17 cellular contexts compared by ENCODE assay signal in the genomic region with DNA sequence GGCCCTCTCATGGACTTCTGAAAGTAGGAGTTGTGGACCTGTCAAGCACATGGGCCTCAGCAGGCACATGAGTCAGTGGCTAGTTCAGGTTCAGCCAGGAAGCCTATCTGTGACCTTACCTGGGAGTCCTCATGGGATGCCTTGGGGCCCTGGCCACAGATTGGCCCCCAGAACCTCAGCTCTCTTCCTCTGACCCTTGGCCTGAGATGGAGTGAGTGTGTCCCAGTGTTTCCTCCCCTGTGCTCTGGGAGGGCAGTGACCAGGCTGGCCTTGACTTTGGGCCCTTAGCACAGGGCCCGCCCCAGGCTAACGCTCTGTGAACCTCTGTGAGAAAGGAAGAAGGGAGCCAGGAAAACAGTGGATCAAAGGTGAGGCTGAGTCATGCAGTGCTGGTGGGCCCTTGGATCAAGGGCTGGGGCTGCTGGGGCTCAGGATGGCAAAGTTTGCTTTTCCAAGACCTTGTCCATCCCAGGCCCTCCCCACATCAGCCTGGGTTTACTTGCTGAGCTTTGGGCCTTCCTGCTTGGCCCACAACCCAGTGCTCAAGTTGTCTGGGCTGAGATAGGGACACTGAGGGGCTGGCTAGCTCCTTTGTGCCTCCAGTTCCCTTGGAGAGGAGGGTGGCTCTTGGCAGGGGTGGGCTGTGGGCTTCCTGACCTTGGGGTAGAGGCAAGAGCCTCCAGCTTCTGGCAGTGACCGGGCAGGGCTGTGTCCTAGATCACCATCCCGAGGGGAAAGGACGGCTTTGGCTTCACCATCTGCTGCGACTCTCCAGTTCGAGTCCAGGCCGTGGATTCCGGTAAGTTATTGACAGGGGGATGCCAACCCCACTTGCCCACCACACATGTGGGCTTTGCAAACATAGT. TPM values are rescaled to one million over a fixed set of nuclear protein-coding genes. Genes with fewer than 3 reads are reported as not detected.
DNase-seq lines count a peak whose midpoint lies in the region; ATAC-seq, FAIRE-seq and TF ChIP-seq lines count a peak whose summit lies in the region.
"Had no signal": no experiment of that assay in that cellular context is flagged by ENCODE, and none has a peak within 500 bp of the region (broad histone marks: within the 10 kb centered on the region; RNA-seq: fewer than 3 reads in every experiment).

No MANE protein-coding gene starts in this region.

- H3K9me1 ChIP-seq in endothelial cell of umbilical vein (replicated peaks; ENCODE audit: control insufficient read depth, extremely low read depth, insufficient read depth, low read length) = no peaks in the 10 kb centered on the region

- H3K9me3 ChIP-seq in right atrium auricular region (no peaks in the 10 kb centered on the region), endothelial cell of umbilical vein (replicated peaks; ENCODE audit: control insufficient read depth, insufficient read depth, low read length) (no peaks in the 10 kb centered on the region), upper lobe of right lung (no peaks in the 10 kb centered on the region)
- H3K9me3 ChIP-seq: gastrocnemius medialis had no signal

- peaks cover 5% of the 10 kb centered on the region for H3K27me3 Mint-ChIP-seq in nephron (ENCODE audit: low read depth)

- H3K36me3 Mint-ChIP-seq in nephron (ENCODE audit: low read depth) = no peaks in the 10 kb centered on the region
- H3K36me3 Mint-ChIP-seq: natural killer cell had no signal

- TF ChIP-seq POLR2A in endothelial cell of umbilical vein (IDR thresholded peaks at IDR 0.05; ENCODE audit: low read depth, low read length) = no peak

- CTCF ChIA-PET in endothelial cell of umbilical vein (lab: Charles Lee) = interaction anchor here (0.8 to 5.6 kb wide), 10 partner anchors 9 to 152 kb away, joined by 3 to 58 read pairs (median 4); no protein-coding TSS in a partner anchor

- dilution Hi-C loops in endothelial cell of umbilical vein (cut with MboI; ENCODE audit: extremely low pct_ligation_motif_present, low sequenced_read_pairs) = no loop called here

- DNase-seq in right atrium auricular region (ENCODE audit: low spot score) = no peak
- DNase-seq in cardiac septum (ENCODE audit: low spot score) = no peak
- peak; percentile 87 for DNase-seq in endothelial cell of umbilical vein (ENCODE audit: low read depth, low spot score)
- no peak for DNase-seq in upper lobe of right lung
- no peak for DNase-seq in SW480 (ENCODE audit: low spot score)
- DNase-seq: activated CD4-positive, alpha-beta T cell treated with anti-CD3 and anti-CD28 coated beads for 4 hours; activated T-cell treated with anti-CD3 and anti-CD28 coated beads, Interleukin-2, amount 50 U/mL, for 4 hours; amniotic stem cell; effector CD4-positive, alpha-beta T cell; gastrocnemius medialis; natural killer cell; NCI-H748 treated with DMSO at 0.1 percent for 48 hours had no signal

- peaks cover 44% of the 10 kb centered on the region for H3K36me3 ChIP-seq in right atrium auricular region
- H3K36me3 ChIP-seq in endothelial cell of umbilical vein (ENCODE audit: control insufficient read depth in 2 of 2, extremely low read depth in 1 of 2, insufficient read depth in 2 of 2, low read length in 2 of 2) = peaks cover 28 to 41% of the 10 kb centered on the region in 2 experiments
- H3K36me3 ChIP-seq in upper lobe of right lung = peaks cover 5% of the 10 kb centered on the region
- H3K36me3 ChIP-seq: gastrocnemius medialis had no signal

- H3K4me1 ChIP-seq in right atrium auricular region = peaks cover 0 to 89% of the 10 kb centered on the region in 2 donors
- H3K4me1 ChIP-seq in endothelial cell of umbilical vein (ENCODE audit: control insufficient read depth, extremely low read depth, insufficient read depth, low read length) = peaks cover 57% of the 10 kb centered on the region
- H3K4me1 ChIP-seq in upper lobe of right lung = peaks cover 14% of the 10 kb centered on the region

- H2AFZ ChIP-seq in endothelial cell of umbilical vein (ENCODE audit: low read depth, low read length) = no peak overlapping the region
- H2AFZ ChIP-seq: GM23338 had no signal

- ATAC-seq in upper lobe of right lung = no peak
- ATAC-seq in HG03045 (IDR thresholded peaks at IDR 0.05; ENCODE audit: unreplicated experiment) = no peak
- ATAC-seq in HG03571 (IDR thresholded peaks at IDR 0.05; ENCODE audit: unreplicated experiment) = no peak
- ATAC-seq: activated T-cell treated with anti-CD3 and anti-CD28 coated beads, Interleukin-2, amount 50 U/mL, for 4 hours; gastrocnemius medialis; natural killer cell had no signal

- H3K4me1 Mint-ChIP-seq in nephron = peaks cover 34% of the 10 kb centered on the region

- peaks cover 88% of the 10 kb centered on the region for H3K79me2 ChIP-seq in endothelial cell of umbilical vein (ENCODE audit: control insufficient read depth, insufficient read depth, low read length)

- no peaks in the 10 kb centered on the region for H4K20me1 ChIP-seq in endothelial cell of umbilical vein (replicated peaks; ENCODE audit: control insufficient read depth, extremely low read depth, insufficient read depth, low read length)

- TF ChIP-seq CTCF in right atrium auricular region (IDR thresholded peaks at IDR 0.05) = no peak
- TF ChIP-seq CTCF in endothelial cell of umbilical vein (IDR thresholded peaks at IDR 0.05; ENCODE audit: extremely low read depth in 1 of 2, insufficient read depth in 1 of 2, low read depth in 1 of 2, low read length in 2 of 2) = no peak
- no peak for TF ChIP-seq CTCF in nephron (IDR thresholded peaks at IDR 0.05; ENCODE audit: unreplicated experiment in 3 of 3)
- no peak for TF ChIP-seq CTCF in upper lobe of right lung (IDR thresholded peaks at IDR 0.05)

- POLR2A ChIA-PET in endothelial cell of umbilical vein (lab: Charles Lee) = interaction anchor here (0.9 to 4.4 kb wide), 4 partner anchors 12 to 150 kb away, joined by 5 to 38 read pairs (median 7); no protein-coding TSS in a partner anchor

- FAIRE-seq in endothelial cell of umbilical vein (lab: Jason Lieb, UNC) = peak; percentile 94

- H3K9ac ChIP-seq in endothelial cell of umbilical vein (replicated peaks; ENCODE audit: extremely low read depth, insufficient read depth, low read length) = peak overlapping the region; percentile 100

- H3K27me3 ChIP-seq in right atrium auricular region (no peaks in the 10 kb centered on the region), endothelial cell of umbilical vein (ENCODE audit: control insufficient read depth in 2 of 2, insufficient read depth in 2 of 2, low read length in 2 of 2) (no peaks in the 10 kb centered on the region), upper lobe of right lung (no peaks in the 10 kb centered on the region)
- H3K27me3 ChIP-seq: gastrocnemius medialis had no signal

- peak overlapping the region; percentile 88 for H3K4me2 ChIP-seq in endothelial cell of umbilical vein (ENCODE audit: insufficient read depth, low read length)
- H3K4me2 ChIP-seq: GM23338 had no signal

- H3K4me3 ChIP-seq in right atrium auricular region = no peak overlapping the region
- peak overlapping the region in 2 of 3 experiments; percentile 94 to 99 for H3K4me3 ChIP-seq in endothelial cell of umbilical vein (replicated peaks in 1 of 3; ENCODE audit: insufficient read depth in 1 of 3, low read depth in 1 of 3, low read length in 3 of 3)
- no peak overlapping the region for H3K4me3 ChIP-seq in upper lobe of right lung
- H3K4me3 ChIP-seq: GM23338 had no signal

- no peak overlapping the region for H3K4me3 Mint-ChIP-seq in nephron
- H3K4me3 Mint-ChIP-seq: activated T-cell treated with anti-CD3 and anti-CD28 coated beads, Interleukin-2, amount 50 U/mL, for 4 hours; GM23338; natural killer cell had no signal

- no peaks in the 10 kb centered on the region for H3K9me3 Mint-ChIP-seq in nephron
- H3K9me3 Mint-ChIP-seq: activated T-cell treated with anti-CD3 and anti-CD28 coated beads, Interleukin-2, amount 50 U/mL, for 4 hours; GM23338; natural killer cell had no signal

- H3K27ac ChIP-seq in right atrium auricular region (peak overlapping the region; percentile 79 to 83), endothelial cell of umbilical vein (ENCODE audit: insufficient read depth, low read depth, low read length) (peak overlapping the region; percentile 100), upper lobe of right lung (peak overlapping the region; percentile 36)
- H3K27ac ChIP-seq: HL-60 had no signal

- no TSS peak for BruUV-seq in endothelial cell of umbilical vein (replicated peaks; lab: Mats Ljungman, UMichigan)

- intact Hi-C loops in cardiac septum (cut with DNase I) (loop anchor here (5.0 kb wide), 2 partner anchors 42 to 82 kb away; no protein-coding TSS in a partner anchor), endothelial cell of umbilical vein (cut with micrococcal nuclease) (loop anchor here (5.0 kb wide), 1 partner anchor 172 kb away; no protein-coding TSS in a partner anchor), upper lobe of right lung (cut with DNase I) (no loop called here)

- peak overlapping the region; percentile 70 to 93 (median 91) for H3K27ac Mint-ChIP-seq in nephron
- H3K27ac Mint-ChIP-seq: natural killer cell had no signal

TF ChIP-seq in endothelial cell of umbilical vein, 7 proteins besides CTCF, POLR2A, EP300 and RAD21:
- TF ChIP-seq POLR2AphosphoS5 (IDR thresholded peaks at IDR 0.05; ENCODE audit: insufficient read depth, low read depth, low read length) = peak; percentile 23
- no peak for TF ChIP-seq EZH2 (IDR thresholded peaks at IDR 0.05; ENCODE audit: borderline replicate concordance, low read depth, low read length, severe bottlenecking)
- no peak for TF ChIP-seq MYC (IDR thresholded peaks at IDR 0.05; ENCODE audit: low read depth, low read length)
- TF ChIP-seq JUN (IDR thresholded peaks at IDR 0.05; ENCODE audit: borderline replicate concordance, insufficient read depth, insufficient read length, low read depth) = peak; percentile 41
- TF ChIP-seq GATA2 (IDR thresholded peaks at IDR 0.05; ENCODE audit: insufficient read depth, insufficient read length, low read depth, low read length) = no peak
- TF ChIP-seq FOS (IDR thresholded peaks at IDR 0.05; ENCODE audit: borderline replicate concordance, insufficient read depth, low read length) = peak; percentile 61
- TF ChIP-seq, protein P1, sequence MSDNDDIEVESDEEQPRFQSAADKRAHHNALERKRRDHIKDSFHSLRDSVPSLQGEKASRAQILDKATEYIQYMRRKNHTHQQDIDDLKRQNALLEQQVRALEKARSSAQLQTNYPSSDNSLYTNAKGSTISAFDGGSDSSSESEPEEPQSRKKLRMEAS (IDR thresholded peaks at IDR 0.05; ENCODE audit: insufficient read depth, insufficient read length) = peak; percentile 18
TF ChIP-seq in endothelial cell of umbilical vein: peak in this region for 4.

RNA-seq across cellular contexts. Expression of a gene that starts 41.4 kb away (rescaled TPM):
- total RNA-seq in right atrium auricular region = 100 to 1,000 TPM; 112 to 184 TPM
- 233 TPM for total RNA-seq in cardiac septum
- total RNA-seq in endothelial cell of umbilical vein = 407 and 416 TPM in 2 replicates
- polyA plus RNA-seq in endothelial cell of umbilical vein = 356 and 385 TPM in 2 replicates
- polyA plus RNA-seq in endothelial cell of umbilical vein (2011; cell fraction: cytosol; rRNA removed) = 317 and 396 TPM in 2 replicates
- 509 and 635 TPM in 2 replicates for polyA plus RNA-seq in endothelial cell of umbilical vein (2011; cell fraction: nucleus; rRNA removed)
- polyA plus RNA-seq in endothelial cell of umbilical vein (2012) = 125 and 130 TPM in 2 replicates
- 566 and 594 TPM in 2 replicates for polyA minus RNA-seq in endothelial cell of umbilical vein
- polyA minus RNA-seq in endothelial cell of umbilical vein (2011; cell fraction: cytosol; rRNA and poly(A)+ RNA removed) = 16.0 TPM
- 401 and 590 TPM in 2 replicates for polyA minus RNA-seq in endothelial cell of umbilical vein (2011; cell fraction: nucleus; rRNA and poly(A)+ RNA removed)
- 71.1 TPM for total RNA-seq in upper lobe of right lung

Comparison
In these comparisons a context has a peak if more than half of its experiments do, and no peak if none do; other contexts are left out.
1. H3K27ac ChIP-seq: peak in every context shown above with its lines; median percentile 100 in endothelial cell of umbilical vein; 81 in right atrium auricular region; 36 in upper lobe of right lung.
2. H3K4me3 ChIP-seq: peak in endothelial cell of umbilical vein (2 of 3); none in right atrium auricular region (0 of 2) and upper lobe of right lung (single experiment).